In the genomic region with DNA sequence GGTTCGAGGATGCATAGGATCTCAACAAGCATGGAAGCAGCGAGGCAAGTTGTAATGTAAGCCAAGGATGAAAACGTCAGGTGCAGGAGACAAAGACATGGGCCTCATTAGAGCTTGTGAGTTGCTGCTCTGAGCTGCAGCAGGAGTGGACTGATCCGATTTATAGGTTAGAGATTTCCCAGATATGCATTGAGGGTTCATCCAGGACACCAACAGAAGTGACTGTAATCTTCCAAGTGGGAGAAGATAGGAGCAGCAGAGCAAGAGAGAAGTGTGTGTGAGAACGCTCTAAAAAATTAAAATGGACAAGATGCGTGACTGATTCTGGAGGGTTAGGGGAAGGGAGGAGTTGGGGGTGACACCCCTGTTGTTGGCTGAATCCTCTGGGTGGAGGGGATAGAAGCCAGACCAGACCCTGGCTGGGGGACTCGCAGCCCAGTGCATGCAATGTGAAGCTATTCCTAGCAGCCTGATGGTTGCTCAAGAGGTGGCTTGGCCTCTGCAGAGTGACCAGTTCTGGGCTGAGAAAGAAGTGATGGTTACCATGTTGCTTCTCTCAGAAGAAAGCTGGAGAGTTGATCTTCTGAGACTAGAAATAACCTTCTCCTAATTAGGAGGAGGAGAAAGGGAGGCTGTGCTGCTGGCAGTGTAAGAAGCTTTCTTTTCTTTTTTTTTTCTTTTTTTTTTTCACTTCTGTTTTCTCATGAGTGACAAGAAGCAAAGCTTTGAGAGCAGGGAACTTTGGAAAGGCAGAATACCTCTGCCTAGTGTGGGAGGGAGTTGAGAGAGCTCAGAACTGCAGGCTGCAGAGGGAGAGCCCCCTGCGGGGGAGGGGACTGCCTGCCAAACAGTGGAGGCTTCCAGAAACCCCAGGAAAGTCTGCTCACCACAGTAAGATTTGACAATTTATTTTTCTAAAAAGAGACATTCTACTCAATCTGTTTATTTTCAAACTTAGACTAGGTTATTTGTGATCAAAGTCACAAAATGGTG, we compare ENCODE assay signal across 8 cellular contexts.
A peak's percentile ranks its signal among the peaks of the same experiment; 100 is the strongest.
DNase-seq lines count a peak whose midpoint lies in the region; ATAC-seq and TF ChIP-seq lines count a peak whose summit lies in the region.

No MANE protein-coding gene starts in this region.

- H3K9me3 ChIP-seq in HUES48 (ENCODE audit: control insufficient read depth, insufficient read depth, low read length) (no peaks in the 10 kb centered on the region), hepatocyte (ENCODE audit: low read depth) (no peaks in the 10 kb centered on the region)

- DNase-seq in CMK (ENCODE audit: low read depth) (peak; percentile 31), iPS DF 19.7 (ENCODE audit: low read depth, low spot score) (peak; percentile 12), hepatocyte (ENCODE audit: low spot score) (no peak), NCI-H2107 treated with DMSO at 0.1 percent for 48 hours (lab: John Stamatoyannopoulos, UW; ENCODE audit: unreplicated experiment) (no peak), HEK293T (ENCODE audit: extremely low spot score) (no peak)

- H3K79me2 ChIP-seq in hepatocyte, result no peaks in the 10 kb centered on the region

- POLR2A ChIA-PET in HEK293T (lab: Yijun Ruan, JAX), result no interaction called here

- H3K4me1 ChIP-seq in HUES48 (ENCODE audit: control insufficient read depth, insufficient read depth, low read length), result peaks cover 41% of the 10 kb centered on the region
- H3K4me1 ChIP-seq in hepatocyte (ENCODE audit: insufficient read depth), result peaks cover 18% of the 10 kb centered on the region

- no peak overlapping the region for H3K9ac ChIP-seq in HUES48 (ENCODE audit: low read depth, low read length)

- CTCF ChIA-PET in HEK293T (lab: Yijun Ruan, JAX), result no interaction called here

- ATAC-seq in GM19455 (IDR thresholded peaks at IDR 0.05; ENCODE audit: unreplicated experiment), result peak; percentile 49
- no peak for ATAC-seq in GM21526 (IDR thresholded peaks at IDR 0.05; ENCODE audit: low FRiP score, unreplicated experiment)

- H3K36me3 ChIP-seq in HUES48 (ENCODE audit: control insufficient read depth, insufficient read depth, low read length) (no peaks in the 10 kb centered on the region), hepatocyte (replicated peaks; ENCODE audit: insufficient read depth, low read depth) (no peaks in the 10 kb centered on the region)

- no peak for TF ChIP-seq CTCF in hepatocyte (IDR thresholded peaks at IDR 0.05; ENCODE audit: poor library complexity)

- H3K9me2 ChIP-seq in hepatocyte (replicated peaks; ENCODE audit: insufficient read depth), result no peaks in the 10 kb centered on the region

- H3K27me3 ChIP-seq in HUES48 (ENCODE audit: control insufficient read depth, insufficient read depth, low read length), result no peaks in the 10 kb centered on the region
- no peaks in the 10 kb centered on the region for H3K27me3 ChIP-seq in hepatocyte

- H3K27ac ChIP-seq in HUES48 (ENCODE audit: low read depth, low read length) (peak overlapping the region; percentile 62), hepatocyte (no peak overlapping the region)

- WGBS in hepatocyte (ENCODE audit: low lambda C conversion rate, missing lambda C conversion rate), result 81% methylated on average over 8 of the region's 8 CpGs

- no peak overlapping the region for H2AFZ ChIP-seq in hepatocyte

- H4K20me1 ChIP-seq in hepatocyte (ENCODE audit: insufficient read depth, poor library complexity, severe bottlenecking), result no peaks in the 10 kb centered on the region

- no peak overlapping the region for H3K4me2 ChIP-seq in hepatocyte

- H3K4me3 ChIP-seq in HUES48 (ENCODE audit: low read depth, low read length) (peak overlapping the region; percentile 23; the same call in 1 of the 2 replicates), hepatocyte (no peak overlapping the region)

TF ChIP-seq in HEK293T, 16 proteins besides CTCF, POLR2A, EP300 and RAD21:
- TF ChIP-seq FOXK2 (IDR thresholded peaks at IDR 0.05), result no peak
- no peak for TF ChIP-seq FOXA1 (IDR thresholded peaks at IDR 0.05)
- TF ChIP-seq ARNT (IDR thresholded peaks at IDR 0.05), result no peak
- no peak for TF ChIP-seq ELF4 (IDR thresholded peaks at IDR 0.05)
- TF ChIP-seq L3MBTL2 (conservative IDR thresholded peaks at IDR 0.05), result no peak
- TF ChIP-seq SP1 (IDR thresholded peaks at IDR 0.05), result no peak
- TF ChIP-seq FOXM1 (IDR thresholded peaks at IDR 0.05; ENCODE audit: borderline replicate concordance), result no peak
- TF ChIP-seq, protein P1, sequence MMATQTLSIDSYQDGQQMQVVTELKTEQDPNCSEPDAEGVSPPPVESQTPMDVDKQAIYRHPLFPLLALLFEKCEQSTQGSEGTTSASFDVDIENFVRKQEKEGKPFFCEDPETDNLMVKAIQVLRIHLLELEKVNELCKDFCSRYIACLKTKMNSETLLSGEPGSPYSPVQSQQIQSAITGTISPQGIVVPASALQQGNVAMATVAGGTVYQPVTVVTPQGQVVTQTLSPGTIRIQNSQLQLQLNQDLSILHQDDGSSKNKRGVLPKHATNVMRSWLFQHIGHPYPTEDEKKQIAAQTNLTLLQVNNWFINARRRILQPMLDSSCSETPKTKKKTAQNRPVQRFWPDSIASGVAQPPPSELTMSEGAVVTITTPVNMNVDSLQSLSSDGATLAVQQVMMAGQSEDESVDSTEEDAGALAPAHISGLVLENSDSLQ (IDR thresholded peaks at IDR 0.05), result no peak

Comparison
In these comparisons a context has a peak if more than half of its experiments do, and no peak if none do; other contexts are left out.
1. DNase-seq: peak in CMK (single experiment) and iPS DF 19.7 (single experiment); none in hepatocyte (single experiment), NCI-H2107 treated with DMSO at 0.1 percent for 48 hours (single experiment) and HEK293T (single experiment).